8 cellular contexts compared by ENCODE assay signal in genomic region chr2:28393115-28393836, GRCh38. TPM values are rescaled to one million over a fixed set of nuclear protein-coding genes. Genes with fewer than 3 reads are reported as not detected.
DNase-seq lines count a peak whose midpoint lies in the region; ATAC-seq lines count a peak whose summit lies in the region.

No MANE protein-coding gene starts in this region.

- peaks cover 46% of the 10 kb centered on the region for H3K27me3 ChIP-seq in ectodermal cell (ENCODE audit: control insufficient read depth, insufficient read depth, low read length, poor library complexity, severe bottlenecking)

- DNase-seq in DMS53 treated with DMSO at 0.1 percent for 48 hours (lab: John Stamatoyannopoulos, UW; ENCODE audit: unreplicated experiment) (peak; percentile 11), LHCN-M2 (ENCODE audit: low read depth) (peak; percentile 77), medulla oblongata (ENCODE audit: extremely low spot score) (peak; percentile 33)
- DNase-seq in activated CD4-positive, alpha-beta T cell treated with anti-CD3 and anti-CD28 coated beads, Interleukin-2, amount 50 U/mL, for 4 hours, result peak; percentile 50 to 52
- DNase-seq in stimulated activated naive B cell treated with anti-CD40 and anti-IgM and Interleukin-4, amounts not matched to agents 10 μg/mL and 1 μg/mL and 100 μg/mL, for 72 hours, result peak; percentile 52

- H3K36me3 ChIP-seq in ectodermal cell (ENCODE audit: control insufficient read depth, insufficient read depth, low read length), result no peaks in the 10 kb centered on the region

- H3K4me1 ChIP-seq in ectodermal cell (ENCODE audit: control insufficient read depth, insufficient read depth, low read length), result peaks cover 4% of the 10 kb centered on the region

- peaks cover 0 to 13% of the 10 kb centered on the region in 2 donors for H3K27me3 Mint-ChIP-seq in stimulated activated naive B cell treated with anti-CD40 and anti-IgM and Interleukin-4, amounts not matched to agents 10 μg/mL and 1 μg/mL and 100 μg/mL, for 72 hours

- 0% methylated on average over 81 of the region's 81 CpGs for WGBS in ectodermal cell, 2 experiments

- peak overlapping the region; percentile 20 for H3K27ac ChIP-seq in ectodermal cell (ENCODE audit: insufficient read depth, low read depth, low read length, poor library complexity, severe bottlenecking)

- peak; percentile 12 to 15 for ATAC-seq in stimulated activated naive B cell treated with anti-CD40 and anti-IgM and Interleukin-4, amounts not matched to agents 10 μg/mL and 1 μg/mL and 100 μg/mL, for 72 hours (replicated peaks)
- no peak for ATAC-seq in GM21786 (IDR thresholded peaks at IDR 0.05; ENCODE audit: unreplicated experiment)
- no peak for ATAC-seq in GM18873 (IDR thresholded peaks at IDR 0.05; ENCODE audit: low FRiP score, unreplicated experiment)

- no peaks in the 10 kb centered on the region for H3K9me3 ChIP-seq in ectodermal cell (ENCODE audit: control insufficient read depth, low read length)

- peaks cover 0 to under 1% of the 10 kb centered on the region in 2 donors for H3K9me3 Mint-ChIP-seq in stimulated activated naive B cell treated with anti-CD40 and anti-IgM and Interleukin-4, amounts not matched to agents 10 μg/mL and 1 μg/mL and 100 μg/mL, for 72 hours

- H3K27ac Mint-ChIP-seq in stimulated activated naive B cell treated with anti-CD40 and anti-IgM and Interleukin-4, amounts not matched to agents 10 μg/mL and 1 μg/mL and 100 μg/mL, for 72 hours, result peak overlapping the region; percentile 79

- H3K36me3 Mint-ChIP-seq in stimulated activated naive B cell treated with anti-CD40 and anti-IgM and Interleukin-4, amounts not matched to agents 10 μg/mL and 1 μg/mL and 100 μg/mL, for 72 hours, result peaks cover 8 to 16% of the 10 kb centered on the region in 2 donors

- H3K4me3 ChIP-seq in ectodermal cell (ENCODE audit: insufficient read depth, low read depth, low read length), result peak overlapping the region; percentile 64

- H3K4me1 Mint-ChIP-seq in stimulated activated naive B cell treated with anti-CD40 and anti-IgM and Interleukin-4, amounts not matched to agents 10 μg/mL and 1 μg/mL and 100 μg/mL, for 72 hours, result peaks cover 23 to 29% of the 10 kb centered on the region in 2 donors

- no peak overlapping the region for H3K4me3 Mint-ChIP-seq in stimulated activated naive B cell treated with anti-CD40 and anti-IgM and Interleukin-4, amounts not matched to agents 10 μg/mL and 1 μg/mL and 100 μg/mL, for 72 hours

RNA-seq across cellular contexts. Expression of gene FOSL2, which starts 0.6 kb away (rescaled TPM):
- 50.7 and 62.2 TPM in 2 replicates for total RNA-seq in LHCN-M2 (2014; rRNA removed)
- polyA plus RNA-seq in LHCN-M2 (2012), result 46.8 TPM
- 5.8 TPM for polyA plus RNA-seq in ectodermal cell (2013, experiment 1 of 4)
- 6.6 TPM for polyA plus RNA-seq in ectodermal cell (2013, experiment 2 of 4)
- 4.3 TPM for polyA plus RNA-seq in ectodermal cell (2013, experiment 3 of 4)
- 4.3 TPM for polyA plus RNA-seq in ectodermal cell (2013, experiment 4 of 4)

Comparison
In these comparisons a context has a peak if more than half of its experiments do, and no peak if none do; other contexts are left out.
1. DNase-seq: peak in every context shown above with its lines; median percentile 77 in LHCN-M2; 52 in stimulated activated naive B cell treated with anti-CD40 and anti-IgM and Interleukin-4, amounts not matched to agents 10 μg/mL and 1 μg/mL and 100 μg/mL, for 72 hours; 51 in activated CD4-positive, alpha-beta T cell treated with anti-CD3 and anti-CD28 coated beads, Interleukin-2, amount 50 U/mL, for 4 hours; 33 in medulla oblongata; 11 in DMS53 treated with DMSO at 0.1 percent for 48 hours.
2. ATAC-seq: peak in stimulated activated naive B cell treated with anti-CD40 and anti-IgM and Interleukin-4, amounts not matched to agents 10 μg/mL and 1 μg/mL and 100 μg/mL, for 72 hours (2 of 2); none in GM21786 (single experiment) and GM18873 (single experiment).